8 cellular contexts compared by ENCODE assay signal in genomic region chr17:18314059-18314730, GRCh38. TPM values are rescaled to one million over a fixed set of nuclear protein-coding genes. Genes with fewer than 3 reads are reported as not detected.
DNase-seq lines count a peak whose midpoint lies in the region; ATAC-seq and TF ChIP-seq lines count a peak whose summit lies in the region.

No MANE protein-coding gene starts in this region.

- H3K4me1 Mint-ChIP-seq in stimulated activated naive B cell treated with anti-CD40 and anti-IgM and Interleukin-4, amounts not matched to agents 10 μg/mL and 1 μg/mL and 100 μg/mL, for 72 hours: peaks cover 48 to 67% of the 10 kb centered on the region in 2 donors

- H3K36me3 ChIP-seq in heart right ventricle: peaks cover 0 to 61% (median 0%) of the 10 kb centered on the region in 9 donors
- H3K36me3 ChIP-seq in HUES6 (ENCODE audit: control insufficient read depth, insufficient read depth, low read length): peaks cover 52% of the 10 kb centered on the region

- H3K27ac ChIP-seq in heart right ventricle (peak overlapping the region; percentile 62 to 95 (median 86)), HUES6 (ENCODE audit: low read depth, low read length) (peak overlapping the region; percentile 87; the same call in 1 of the 2 replicates), angular gyrus (ENCODE audit: low read depth, low read length) (peak overlapping the region; percentile 54)

- intact Hi-C loops in heart right ventricle (cut with DNase I): loop anchor here in 7 of 10 donors (2.0 to 10.0 kb wide), 5 partner anchors 49 to 109 kb away; partner anchors contain the start of genes LLGL1 (in 2 of the 7), SHMT1 (in 2 of the 7) and FLII (in 1 of the 7)
- intact Hi-C loops in cardiac septum (cut with DNase I): loop anchor here (2.0 kb wide), 2 partner anchors 53 to 89 kb away; partner anchors contain the start of genes LLGL1 and MIEF2
- intact Hi-C loops in sciatic nerve (cut with DNase I): loop anchor here (10.0 kb wide), 1 partner anchor 49 kb away; the partner anchor contains the start of gene MIEF2

- H3K27me3 ChIP-seq in heart right ventricle (no peaks in the 10 kb centered on the region), HUES6 (ENCODE audit: control insufficient read depth, insufficient read depth, low read length) (no peaks in the 10 kb centered on the region)

- WGBS in heart right ventricle, 2 donors: 0 to 1% methylated on average over 39 of the region's 39 CpGs

- peak overlapping the region; percentile 92 for H3K9ac ChIP-seq in HUES6 (ENCODE audit: low read length)

- no peaks in the 10 kb centered on the region for H3K27me3 Mint-ChIP-seq in stimulated activated naive B cell treated with anti-CD40 and anti-IgM and Interleukin-4, amounts not matched to agents 10 μg/mL and 1 μg/mL and 100 μg/mL, for 72 hours

- H3K9me3 ChIP-seq in heart right ventricle (no peaks in the 10 kb centered on the region), HUES6 (ENCODE audit: control insufficient read depth, insufficient read depth, low read depth, low read length) (no peaks in the 10 kb centered on the region)

- H3K4me1 ChIP-seq in heart right ventricle (peaks cover 27 to 70% (median 59%) of the 10 kb centered on the region in 9 donors), HUES6 (ENCODE audit: control insufficient read depth, insufficient read depth, low read length) (peaks cover 19% of the 10 kb centered on the region)

- H3K4me3 ChIP-seq in heart right ventricle (peak overlapping the region; percentile 78 to 100 (median 90)), HUES6 (ENCODE audit: low read depth, low read length) (peak overlapping the region; percentile 90)

- TF ChIP-seq CTCF in heart right ventricle (IDR thresholded peaks at IDR 0.05): no peak

- peak in 1 of 2 donors; percentile 23 for DNase-seq in heart right ventricle
- no peak for DNase-seq in cardiac septum (ENCODE audit: low spot score)
- DNase-seq in iris pigment epithelial cell (ENCODE audit: low read depth): peak; percentile 39
- no peak for DNase-seq in stimulated activated naive B cell treated with anti-CD40 and anti-IgM and Interleukin-4, amounts not matched to agents 10 μg/mL and 1 μg/mL and 100 μg/mL, for 72 hours
- no peak for DNase-seq in sciatic nerve (ENCODE audit: low spot score)
- no peak for DNase-seq in cerebellar cortex (ENCODE audit: low spot score)

- peak in 1 of 8 donors; percentile 19 for ATAC-seq in heart right ventricle
- peak; percentile 15 to 26 for ATAC-seq in stimulated activated naive B cell treated with anti-CD40 and anti-IgM and Interleukin-4, amounts not matched to agents 10 μg/mL and 1 μg/mL and 100 μg/mL, for 72 hours (replicated peaks)
- no peak for ATAC-seq in sciatic nerve

- H3K36me3 Mint-ChIP-seq in stimulated activated naive B cell treated with anti-CD40 and anti-IgM and Interleukin-4, amounts not matched to agents 10 μg/mL and 1 μg/mL and 100 μg/mL, for 72 hours: peaks cover 37 to 50% of the 10 kb centered on the region in 2 donors

- H3K9me3 Mint-ChIP-seq in stimulated activated naive B cell treated with anti-CD40 and anti-IgM and Interleukin-4, amounts not matched to agents 10 μg/mL and 1 μg/mL and 100 μg/mL, for 72 hours: peaks cover 2 to 3% of the 10 kb centered on the region in 2 donors

- H3K4me3 Mint-ChIP-seq in stimulated activated naive B cell treated with anti-CD40 and anti-IgM and Interleukin-4, amounts not matched to agents 10 μg/mL and 1 μg/mL and 100 μg/mL, for 72 hours: peak overlapping the region; percentile 82 to 85

- H3K27ac Mint-ChIP-seq in stimulated activated naive B cell treated with anti-CD40 and anti-IgM and Interleukin-4, amounts not matched to agents 10 μg/mL and 1 μg/mL and 100 μg/mL, for 72 hours: peak overlapping the region; percentile 94

RNA-seq across cellular contexts. Expression of gene TOP3A, which starts 0.6 kb away (rescaled TPM):
- total RNA-seq in heart right ventricle: 10 to 100 TPM in 9 of 10 donors, 1 to 10 TPM in 1; 8.2 to 15.6 (median 13.2) TPM
- 10 to 100 TPM in 1 of 2 donors, 1 to 10 TPM in 1; 8.5 to 10.8 TPM for polyA plus RNA-seq in heart right ventricle
- 14.1 TPM for total RNA-seq in cardiac septum
- 37.0 TPM for total RNA-seq in sciatic nerve

RNA-seq across cellular contexts. Expression of gene SMCR8, which starts 0.9 kb away (rescaled TPM):
- total RNA-seq in heart right ventricle (10 to 100 TPM in 9 of 10 donors, 1 to 10 TPM in 1; 9.5 to 15.7 (median 12.0) TPM), cardiac septum (9.9 TPM), sciatic nerve (13.4 TPM)
- 1 to 10 TPM; 2.1 to 2.4 TPM for polyA plus RNA-seq in heart right ventricle

RNA-seq across cellular contexts. Expression of gene SHMT1, which starts 49.2 kb away (rescaled TPM):
- 10 to 100 TPM in 1 of 10 donors, 1 to 10 TPM in 9; 2.7 to 11.6 (median 4.9) TPM for total RNA-seq in heart right ventricle
- polyA plus RNA-seq in heart right ventricle: 1 to 10 TPM; 7.3 to 8.4 TPM
- 2.3 TPM for total RNA-seq in cardiac septum
- total RNA-seq in sciatic nerve: 28.0 TPM

RNA-seq across cellular contexts. Expression of gene MIEF2, which starts 53.7 kb away (rescaled TPM):
- total RNA-seq in heart right ventricle (10 to 100 TPM; 23.9 to 43.4 (median 33.5) TPM), cardiac septum (28.0 TPM), sciatic nerve (15.5 TPM)
- 10 to 100 TPM; 18.9 to 20.6 TPM for polyA plus RNA-seq in heart right ventricle

RNA-seq across cellular contexts. Expression of gene FLII, which starts 55.7 kb away (rescaled TPM):
- total RNA-seq in heart right ventricle: 100 to 1,000 TPM; 207 to 356 (median 281) TPM
- 100 to 1,000 TPM; 366 to 469 TPM for polyA plus RNA-seq in heart right ventricle
- 294 TPM for total RNA-seq in cardiac septum
- total RNA-seq in sciatic nerve: 244 TPM
